In the genomic region with DNA sequence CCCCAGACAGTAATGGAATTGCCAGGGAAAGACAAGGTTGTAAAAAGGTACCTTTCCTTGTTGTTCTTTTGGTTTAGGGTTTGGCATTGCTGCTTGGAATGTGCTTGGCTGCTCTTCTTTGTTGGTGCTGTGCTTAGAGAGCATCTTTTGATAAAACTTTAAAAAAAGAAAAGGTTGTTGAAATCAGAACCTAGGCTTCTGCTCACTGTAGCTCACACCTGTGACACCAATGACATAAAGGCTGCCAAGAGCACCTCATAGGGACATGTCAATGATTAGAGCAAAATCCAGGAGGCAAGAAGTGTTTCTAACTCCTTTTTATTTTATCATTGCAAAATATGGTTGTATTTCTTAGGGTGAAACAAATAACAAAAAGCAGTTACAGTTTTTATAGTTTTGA, we compare ENCODE assay signal across 33 cellular contexts. TPM values are rescaled to one million over a fixed set of nuclear protein-coding genes. Genes with fewer than 3 reads are reported as not detected.
"Had no signal": no experiment of that assay in that cellular context is flagged by ENCODE, and none has a peak within 500 bp of the region (broad histone marks: within the 10 kb centered on the region; RNA-seq: fewer than 3 reads in every experiment).

No MANE protein-coding gene starts in this region.

- H3K4me3 ChIP-seq: ascending aorta, cardiac muscle cell had no signal

- DNase-seq: activated B cell treated with CpG ODN at 0.5 μM for 24 hours; activated CD4-positive, alpha-beta memory T cell treated with anti-CD3 and anti-CD28 coated beads for 36 hours; activated CD4-positive, alpha-beta T cell treated with anti-CD3 and anti-CD28 coated beads for 4 hours; activated CD4-positive, alpha-beta T cell treated with anti-CD3 and anti-CD28 coated beads, Interleukin-2, amount 10 ng/mL, durations not matched to agents 24 days and 14 days; activated CD4-positive, alpha-beta T cell treated with anti-CD3 and anti-CD28 coated beads, Interleukin-2, amount 50 U/mL, for 1 hour; activated CD4-positive, alpha-beta T cell treated with anti-CD3 and anti-CD28 coated beads, Interleukin-2, amount 50 U/mL, for 4 hours; activated CD4-positive, CD25-positive, alpha-beta regulatory T cell treated with anti-CD3 and anti-CD28 coated beads, Interleukin-2, amount 50 U/mL, for 72 hours; activated CD8-positive, alpha-beta memory T cell treated with anti-CD3 and anti-CD28 coated beads, Interleukin-2, amount 50 U/mL, for 4 hours; activated CD8-positive, alpha-beta T cell treated with anti-CD3 and anti-CD28 coated beads for 36 hours; activated effector memory CD4-positive, alpha-beta T cell treated with anti-CD3 and anti-CD28 coated beads, Interleukin-2, amount 50 U/mL, for 16 hours; activated gamma-delta T cell treated with Interleukin-2 at 50 U/mL for 16 hours; activated naive CD4-positive, alpha-beta T cell; activated naive CD4-positive, alpha-beta T cell treated with anti-CD3 and anti-CD28 coated beads for 36 hours; activated naive CD8-positive, alpha-beta T cell treated with anti-CD3 and anti-CD28 coated beads, Interleukin-2, amount 10 ng/mL, durations not matched to agents 7 days and 5 days; activated naive CD8-positive, alpha-beta T cell treated with anti-CD3 and anti-CD28 coated beads, Interleukin-2, amount 50 U/mL, for 24 hours; activated T-cell treated with anti-CD3 and anti-CD28 coated beads for 4 hours; activated T-cell treated with anti-CD3 and anti-CD28 coated beads, Interleukin-2, amount 50 U/mL, for 1 hour; activated T-cell treated with anti-CD3 and anti-CD28 coated beads, Interleukin-2, amount 50 U/mL, for 4 hours; activated T-cell treated with anti-CD3 and anti-CD28 coated beads, Interleukin-2, amount 50 U/mL, for 72 hours; amygdala; anterior cingulate cortex; central memory CD4-positive, alpha-beta T cell; T-helper 1 cell; T-helper 2 cell; T-helper 9 cell had no signal

- H3K9me3 ChIP-seq: ascending aorta had no signal

- ATAC-seq: activated CD8-positive, alpha-beta T cell treated with anti-CD3 and anti-CD28 coated beads for 36 hours; activated naive CD8-positive, alpha-beta T cell treated with anti-CD3 and anti-CD28 coated beads, Interleukin-2, amount 50 U/mL, for 24 hours; activated T-cell treated with anti-CD3 and anti-CD28 coated beads, Interleukin-2, amount 50 U/mL, for 4 hours; activated T-cell treated with anti-CD3 and anti-CD28 coated beads, Interleukin-2, amount 50 U/mL, for 72 hours; activated T-helper 17 cell treated with anti-CD3 and anti-CD28 coated beads, Interleukin-2, amount 50 U/mL, for 72 hours had no signal

- H3K27me3 ChIP-seq: ascending aorta, cardiac muscle cell had no signal

- H3K27ac ChIP-seq: ascending aorta, cardiac muscle cell, VCaP had no signal

RNA-seq across cellular contexts. Expression of gene CLEC20A, which starts 28.9 kb away (rescaled TPM):
- total RNA-seq: activated CD4-positive, alpha-beta memory T cell treated with anti-CD3 and anti-CD28 coated beads for 36 hours; activated CD4-positive, alpha-beta T cell treated with anti-CD3 and anti-CD28 coated beads, Interleukin-2, amount 10 ng/mL, durations not matched to agents 24 days and 14 days; activated CD8-positive, alpha-beta memory T cell treated with anti-CD3 and anti-CD28 coated beads for 36 hours; activated CD8-positive, alpha-beta T cell treated with anti-CD3 and anti-CD28 coated beads for 36 hours; activated naive CD4-positive, alpha-beta T cell treated with anti-CD3 and anti-CD28 coated beads for 36 hours; activated naive CD8-positive, alpha-beta T cell treated with anti-CD3 and anti-CD28 coated beads, Interleukin-2, amount 10 ng/mL, durations not matched to agents 7 days and 5 days; activated T-cell treated with anti-CD3 and anti-CD28 coated beads, Interleukin-2, amount 50 U/mL, for 4 hours; activated T-cell treated with anti-CD3 and anti-CD28 coated beads, Interleukin-2, amount 50 U/mL, for 72 hours; activated T-helper 1 cell treated with anti-CD3 and anti-CD28 coated beads, Interleukin-12 subunit alpha, Interleukin-12 subunit beta, Interleukin-2, Interleukin-4 antibody, amounts not matched to agents 30 ng/mL and 10 ng/mL and 1 ng/mL, durations not matched to agents 14 hours and 24 hours and 36 hours; activated T-helper 17 cell treated with anti-CD3 and anti-CD28 coated beads, Interleukin-2, amount 50 U/mL, for 72 hours; ascending aorta; bronchial epithelial cell; cardiac muscle cell; cerebellum had no signal

RNA-seq across cellular contexts. Expression of gene TEX35, which starts 45.1 kb away (rescaled TPM):
- total RNA-seq: activated B cell treated with CpG ODN at 0.5 μM for 24 hours; activated CD4-positive, alpha-beta memory T cell treated with anti-CD3 and anti-CD28 coated beads for 36 hours; activated CD4-positive, alpha-beta T cell treated with anti-CD3 and anti-CD28 coated beads, Interleukin-2, amount 10 ng/mL, durations not matched to agents 24 days and 14 days; activated CD8-positive, alpha-beta memory T cell treated with anti-CD3 and anti-CD28 coated beads for 36 hours; activated CD8-positive, alpha-beta T cell treated with anti-CD3 and anti-CD28 coated beads for 36 hours; activated naive CD4-positive, alpha-beta T cell treated with anti-CD3 and anti-CD28 coated beads for 36 hours; activated naive CD8-positive, alpha-beta T cell treated with anti-CD3 and anti-CD28 coated beads, Interleukin-2, amount 10 ng/mL, durations not matched to agents 7 days and 5 days; activated T-cell treated with anti-CD3 and anti-CD28 coated beads, Interleukin-2, amount 50 U/mL, for 4 hours; activated T-cell treated with anti-CD3 and anti-CD28 coated beads, Interleukin-2, amount 50 U/mL, for 72 hours; activated T-helper 1 cell treated with anti-CD3 and anti-CD28 coated beads, Interleukin-12 subunit alpha, Interleukin-12 subunit beta, Interleukin-2, Interleukin-4 antibody, amounts not matched to agents 30 ng/mL and 10 ng/mL and 1 ng/mL, durations not matched to agents 14 hours and 24 hours and 36 hours; activated T-helper 17 cell treated with anti-CD3 and anti-CD28 coated beads, Interleukin-2, amount 50 U/mL, for 72 hours; ascending aorta; bronchial epithelial cell; cardiac muscle cell; cerebellum had no signal
